In genomic region chr4:140019619-140020367, GRCh38 we compare ENCODE assay signal across 12 cellular contexts.
A peak's percentile ranks its signal among the peaks of the same experiment; 100 is the strongest.
DNase-seq lines count a peak whose midpoint lies in the region; ATAC-seq and TF ChIP-seq lines count a peak whose summit lies in the region.
"Had no signal": no experiment of that assay in that cellular context is flagged by ENCODE, and none has a peak within 500 bp of the region (broad histone marks: within the 10 kb centered on the region; RNA-seq: fewer than 3 reads in every experiment).

No MANE protein-coding gene starts in this region.

- no peak overlapping the region for H3K4me3 ChIP-seq in mucosa of descending colon
- H3K4me3 ChIP-seq: SJCRH30 had no signal

- H3K4me1 Mint-ChIP-seq in activated naive CD8-positive, alpha-beta T cell treated with anti-CD3 and anti-CD28 coated beads for 36 hours: peaks cover 2% of the 10 kb centered on the region
- peaks cover 2% of the 10 kb centered on the region for H3K4me1 Mint-ChIP-seq in T-helper 2 cell treated with Interferon-gamma antibody and Interleukin-4, amounts not matched to agents 5 μg/mL and 100 μg/mL, for 36 hours (ENCODE audit: low read depth)

- intact Hi-C loops in mucosa of descending colon (cut with DNase I, micrococcal nuclease): loop anchor here in 1 of 2 donors (10.0 kb wide), 1 partner anchor 135 kb away; the partner anchor contains the start of gene MAML3
- intact Hi-C loops in head of caudate nucleus (cut with DNase I): loop anchor here (10.0 kb wide), 1 partner anchor 135 kb away; the partner anchor contains the start of gene MAML3

- no peak overlapping the region for H3K27ac Mint-ChIP-seq in activated naive CD8-positive, alpha-beta T cell treated with anti-CD3 and anti-CD28 coated beads for 36 hours
- no peak overlapping the region for H3K27ac Mint-ChIP-seq in T-helper 2 cell treated with Interferon-gamma antibody and Interleukin-4, amounts not matched to agents 5 μg/mL and 100 μg/mL, for 36 hours

- no peaks in the 10 kb centered on the region for H3K27me3 Mint-ChIP-seq in activated naive CD8-positive, alpha-beta T cell treated with anti-CD3 and anti-CD28 coated beads for 36 hours
- H3K27me3 Mint-ChIP-seq in T-helper 2 cell treated with Interferon-gamma antibody and Interleukin-4, amounts not matched to agents 5 μg/mL and 100 μg/mL, for 36 hours (ENCODE audit: low read depth): peaks cover 44% of the 10 kb centered on the region

- no peaks in the 10 kb centered on the region for H3K9me3 Mint-ChIP-seq in activated naive CD8-positive, alpha-beta T cell treated with anti-CD3 and anti-CD28 coated beads for 36 hours
- no peaks in the 10 kb centered on the region for H3K9me3 Mint-ChIP-seq in T-helper 2 cell treated with Interferon-gamma antibody and Interleukin-4, amounts not matched to agents 5 μg/mL and 100 μg/mL, for 36 hours

- TF ChIP-seq CTCF in 22Rv1 (IDR thresholded peaks at IDR 0.05) (no peak), mucosa of descending colon (IDR thresholded peaks at IDR 0.05) (no peak)

- H3K36me3 ChIP-seq in mucosa of descending colon (ENCODE audit: low read depth): no peaks in the 10 kb centered on the region
- H3K36me3 ChIP-seq: SJCRH30 had no signal

- H3K4me3 Mint-ChIP-seq in activated naive CD8-positive, alpha-beta T cell treated with anti-CD3 and anti-CD28 coated beads for 36 hours: no peak overlapping the region
- H3K4me3 Mint-ChIP-seq in T-helper 2 cell treated with Interferon-gamma antibody and Interleukin-4, amounts not matched to agents 5 μg/mL and 100 μg/mL, for 36 hours: no peak overlapping the region

- DNase-seq in HuH-7.5 (ENCODE audit: low spot score): peak; percentile 16
- peak; percentile 49 for DNase-seq in cerebellar cortex (ENCODE audit: low spot score)
- peak in 1 of 3 donors; percentile 36 for DNase-seq in mucosa of descending colon
- no peak for DNase-seq in head of caudate nucleus
- no peak for DNase-seq in activated naive CD8-positive, alpha-beta T cell treated with anti-CD3 and anti-CD28 coated beads for 36 hours
- no peak for DNase-seq in T-helper 2 cell treated with Interferon-gamma antibody and Interleukin-4, amounts not matched to agents 5 μg/mL and 100 μg/mL, for 36 hours (ENCODE audit: low spot score)
- no peak for DNase-seq in retina
- DNase-seq: activated naive CD4-positive, alpha-beta T cell treated with Interleukin-2 at 50 U/mL for 16 hours; NCI-H2171 had no signal

- peak overlapping the region; percentile 99 for H3K27ac ChIP-seq in 22Rv1
- H3K27ac ChIP-seq: SJCRH30 had no signal

- no peaks in the 10 kb centered on the region for H3K36me3 Mint-ChIP-seq in activated naive CD8-positive, alpha-beta T cell treated with anti-CD3 and anti-CD28 coated beads for 36 hours
- H3K36me3 Mint-ChIP-seq in T-helper 2 cell treated with Interferon-gamma antibody and Interleukin-4, amounts not matched to agents 5 μg/mL and 100 μg/mL, for 36 hours (ENCODE audit: low read depth): no peaks in the 10 kb centered on the region

- H3K4me1 ChIP-seq in mucosa of descending colon (ENCODE audit: low read depth): peaks cover 29% of the 10 kb centered on the region

- peaks cover 2% of the 10 kb centered on the region for H3K9me3 ChIP-seq in mucosa of descending colon
- H3K9me3 ChIP-seq: SJCRH30 had no signal

- ATAC-seq in mucosa of descending colon: peak; percentile 97
- ATAC-seq: activated CD4-positive, CD25-positive, alpha-beta regulatory T cell treated with anti-CD3 and anti-CD28 coated beads, Interleukin-2, amount 50 U/mL, for 24 hours had no signal

Comparison
In these comparisons a context has a peak if more than half of its experiments do, and no peak if none do; other contexts are left out.
1. DNase-seq: peak in HuH-7.5 (single experiment) and cerebellar cortex (single experiment); none in head of caudate nucleus (0 of 42), activated naive CD8-positive, alpha-beta T cell treated with anti-CD3 and anti-CD28 coated beads for 36 hours (single experiment), T-helper 2 cell treated with Interferon-gamma antibody and Interleukin-4, amounts not matched to agents 5 μg/mL and 100 μg/mL, for 36 hours (single experiment) and retina (single experiment).